In the genomic region with DNA sequence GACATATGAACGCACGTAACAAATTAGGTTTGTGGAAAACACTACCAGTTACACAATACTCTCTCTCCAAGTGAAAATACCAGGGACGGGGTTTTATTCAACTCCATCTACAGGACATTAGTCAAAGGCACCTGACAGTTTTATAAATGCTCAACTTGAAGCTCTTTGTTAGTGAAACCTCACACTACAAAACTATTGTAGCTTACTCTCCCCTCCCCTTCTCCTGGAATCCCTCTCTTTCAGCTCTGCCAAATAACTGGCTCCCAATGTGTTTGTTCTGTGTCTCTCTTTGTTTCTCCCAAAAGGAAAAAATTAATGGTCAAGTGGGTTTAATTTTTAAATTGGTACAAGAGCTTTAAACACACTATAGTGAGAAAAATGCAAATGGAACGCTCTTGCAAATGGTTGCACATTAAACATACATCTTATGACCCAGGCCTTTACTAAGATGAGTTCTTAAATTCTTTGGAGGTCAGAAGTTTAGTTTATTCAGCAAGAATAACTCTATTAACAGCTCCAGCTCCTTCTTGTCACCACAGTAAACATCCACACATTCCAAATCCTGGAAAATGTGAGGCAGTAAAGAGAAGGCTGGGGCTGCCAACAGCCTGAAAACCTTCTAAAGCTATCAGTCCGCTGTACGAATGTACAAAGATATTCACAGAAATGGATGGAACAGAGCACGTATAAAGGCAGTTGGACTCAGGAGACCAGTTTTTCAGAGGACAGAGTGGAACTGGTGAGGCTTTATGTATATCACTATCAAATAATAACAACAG, we compare ENCODE assay signal across 12 cellular contexts. TPM values are rescaled to one million over a fixed set of nuclear protein-coding genes. Genes with fewer than 3 reads are reported as not detected.
DNase-seq lines count a peak whose midpoint lies in the region; ATAC-seq and TF ChIP-seq lines count a peak whose summit lies in the region.
"Had no signal": no experiment of that assay in that cellular context is flagged by ENCODE, and none has a peak within 500 bp of the region (broad histone marks: within the 10 kb centered on the region; RNA-seq: fewer than 3 reads in every experiment).

No MANE protein-coding gene starts in this region.

- no peak overlapping the region for H2BK12ac ChIP-seq in mesenchymal stem cell (ENCODE audit: low read length in 2 of 2)

- H4K91ac ChIP-seq in mesenchymal stem cell (ENCODE audit: low read length): no peak overlapping the region

- no peak overlapping the region for H2AK5ac ChIP-seq in mesenchymal stem cell (ENCODE audit: low read length, severe bottlenecking)

- peak; percentile 66 for ATAC-seq in thoracic aorta (ENCODE audit: insufficient number of reproducible peaks, low FRiP score, low read depth)
- no peak for ATAC-seq in naive thymus-derived CD4-positive, alpha-beta T cell
- no peak for ATAC-seq in HG02973 (IDR thresholded peaks at IDR 0.05; ENCODE audit: unreplicated experiment)
- no peak for ATAC-seq in HG02571 (IDR thresholded peaks at IDR 0.05; ENCODE audit: unreplicated experiment)

- H3K9me3 Mint-ChIP-seq in endodermal cell: no peaks in the 10 kb centered on the region
- peaks cover 0 to 9% (median 1%) of the 10 kb centered on the region in 11 donors for H3K9me3 Mint-ChIP-seq in naive thymus-derived CD4-positive, alpha-beta T cell

- H2BK5ac ChIP-seq in mesenchymal stem cell (ENCODE audit: low read depth, low read length, poor library complexity, severe bottlenecking): no peak overlapping the region

- H3K9me3 ChIP-seq in endodermal cell (ENCODE audit: control insufficient read depth, low read length): no peaks in the 10 kb centered on the region
- H3K9me3 ChIP-seq in mesenchymal stem cell (ENCODE audit: control insufficient read depth, low read length): no peaks in the 10 kb centered on the region
- H3K9me3 ChIP-seq in thoracic aorta: no peaks in the 10 kb centered on the region
- H3K9me3 ChIP-seq in naive thymus-derived CD4-positive, alpha-beta T cell (ENCODE audit: control insufficient read depth in 2 of 3, low read length in 3 of 3): no peaks in the 10 kb centered on the region

- POLR2A ChIA-PET in naive thymus-derived CD4-positive, alpha-beta T cell (lab: Charles Lee): no interaction called here

- H3K4me1 Mint-ChIP-seq in endodermal cell: peaks cover 62% of the 10 kb centered on the region
- H3K4me1 Mint-ChIP-seq in naive thymus-derived CD4-positive, alpha-beta T cell: no peaks in the 10 kb centered on the region
- H3K4me1 Mint-ChIP-seq: central memory CD8-positive, alpha-beta T cell had no signal

- H3K27me3 ChIP-seq in endodermal cell (ENCODE audit: control insufficient read depth, insufficient read depth, low read length, poor library complexity, severe bottlenecking) (no peaks in the 10 kb centered on the region), mesenchymal stem cell (ENCODE audit: control insufficient read depth in 1 of 2, insufficient read depth in 1 of 2, low read length in 2 of 2) (no peaks in the 10 kb centered on the region), thoracic aorta (replicated peaks; ENCODE audit: insufficient read depth) (no peaks in the 10 kb centered on the region)
- no peaks in the 10 kb centered on the region for H3K27me3 ChIP-seq in naive thymus-derived CD4-positive, alpha-beta T cell (ENCODE audit: control insufficient read depth in 2 of 2, insufficient read depth in 2 of 2, low read length in 2 of 2)

- H3K23ac ChIP-seq in mesenchymal stem cell (ENCODE audit: low read length in 2 of 2): no peak overlapping the region

- H3K27ac Mint-ChIP-seq in endodermal cell: peak overlapping the region; percentile 64
- no peak overlapping the region for H3K27ac Mint-ChIP-seq in naive thymus-derived CD4-positive, alpha-beta T cell

- no peaks in the 10 kb centered on the region for H3K27me3 Mint-ChIP-seq in endodermal cell (ENCODE audit: insufficient read depth)
- peaks cover 0 to 21% (median 0%) of the 10 kb centered on the region in 5 donors for H3K27me3 Mint-ChIP-seq in naive thymus-derived CD4-positive, alpha-beta T cell
- H3K27me3 Mint-ChIP-seq: central memory CD8-positive, alpha-beta T cell had no signal

- no peak overlapping the region for H4K8ac ChIP-seq in mesenchymal stem cell (ENCODE audit: low read length)

- peaks cover 63% of the 10 kb centered on the region for H3K36me3 ChIP-seq in endodermal cell (ENCODE audit: control insufficient read depth, insufficient read depth, low read length)
- no peaks in the 10 kb centered on the region for H3K36me3 ChIP-seq in mesenchymal stem cell (ENCODE audit: control insufficient read depth in 1 of 2, insufficient read depth in 2 of 2, low read depth in 1 of 2, low read length in 2 of 2)
- H3K36me3 ChIP-seq in thoracic aorta: no peaks in the 10 kb centered on the region
- H3K36me3 ChIP-seq in naive thymus-derived CD4-positive, alpha-beta T cell (ENCODE audit: control insufficient read depth in 2 of 3, insufficient read depth in 3 of 3, low read length in 3 of 3): no peaks in the 10 kb centered on the region

- no peak overlapping the region for H2BK120ac ChIP-seq in mesenchymal stem cell (ENCODE audit: low read depth, low read length)

- intact Hi-C loops in naive thymus-derived CD4-positive, alpha-beta T cell (cut with micrococcal nuclease): no loop called here

- H3K4me3 ChIP-seq in endodermal cell (ENCODE audit: low read length) (peak overlapping the region; percentile 25), mesenchymal stem cell (ENCODE audit: insufficient read depth in 1 of 2, low read depth in 1 of 2, low read length in 2 of 2) (no peak overlapping the region), thoracic aorta (peak overlapping the region; percentile 28)
- H3K4me3 ChIP-seq in naive thymus-derived CD4-positive, alpha-beta T cell (ENCODE audit: low read length): no peak overlapping the region

- no peak overlapping the region for H3K18ac ChIP-seq in mesenchymal stem cell (ENCODE audit: low read depth in 1 of 2, low read length in 2 of 2)

- H3K4me1 ChIP-seq in endodermal cell (ENCODE audit: control insufficient read depth, insufficient read depth, low read length): peaks cover 16% of the 10 kb centered on the region
- peaks cover 6% of the 10 kb centered on the region for H3K4me1 ChIP-seq in mesenchymal stem cell (ENCODE audit: control insufficient read depth, insufficient read depth, low read depth, low read length)
- H3K4me1 ChIP-seq in thoracic aorta (ENCODE audit: control insufficient read depth in 1 of 2, low read depth in 2 of 2): peaks cover 7 to 50% of the 10 kb centered on the region in 2 donors
- H3K4me1 ChIP-seq in naive thymus-derived CD4-positive, alpha-beta T cell (ENCODE audit: control insufficient read depth in 2 of 2, insufficient read depth in 2 of 2, low read length in 2 of 2): no peaks in the 10 kb centered on the region

- DNase-seq in NCI-H748 (lab: John Stamatoyannopoulos, UW; ENCODE audit: unreplicated experiment) (peak; percentile 55), endodermal cell (no peak), mesenchymal stem cell (peak; percentile 87), thoracic aorta (ENCODE audit: low spot score) (no peak), NCI-H1694 (lab: John Stamatoyannopoulos, UW) (no peak)
- no peak for DNase-seq in naive thymus-derived CD4-positive, alpha-beta T cell
- DNase-seq: GF-D8, SIG-M5 had no signal

- no peak overlapping the region for H2AFZ ChIP-seq in mesenchymal stem cell (ENCODE audit: low read depth, low read length)

- H3K79me1 ChIP-seq in mesenchymal stem cell (replicated peaks; ENCODE audit: low read length, poor library complexity, severe bottlenecking): peaks cover 11% of the 10 kb centered on the region

- no peak overlapping the region for H3K4ac ChIP-seq in mesenchymal stem cell (ENCODE audit: low read depth in 1 of 2, low read length in 2 of 2)

- WGBS in endodermal cell (ENCODE audit: insufficient coverage in 1 of 2, insufficient read length in 1 of 2), 2 experiments: 80 to 92% methylated on average over 6 to 7 of the region's 7 CpGs
- WGBS in mesenchymal stem cell: 49% methylated on average over 4 of the region's 7 CpGs

- H3K9ac ChIP-seq in endodermal cell (ENCODE audit: extremely low read depth, low read length, poor library complexity, severe bottlenecking) (no peak overlapping the region), mesenchymal stem cell (ENCODE audit: low read length) (peak overlapping the region; percentile 49)

- CTCF ChIA-PET in naive thymus-derived CD4-positive, alpha-beta T cell (lab: Charles Lee): no interaction called here

- no peak overlapping the region for H3K14ac ChIP-seq in mesenchymal stem cell (ENCODE audit: low read length in 2 of 2)

- peaks cover 58% of the 10 kb centered on the region for H3K36me3 Mint-ChIP-seq in endodermal cell (ENCODE audit: low read depth)
- H3K36me3 Mint-ChIP-seq in naive thymus-derived CD4-positive, alpha-beta T cell: no peaks in the 10 kb centered on the region

- H3K27ac ChIP-seq in endodermal cell (ENCODE audit: low read depth, low read length) (peak overlapping the region; percentile 89), mesenchymal stem cell (ENCODE audit: low read length, poor library complexity, severe bottlenecking) (peak overlapping the region; percentile 48), thoracic aorta (peak overlapping the region; percentile 68 to 72)
- no peak overlapping the region for H3K27ac ChIP-seq in naive thymus-derived CD4-positive, alpha-beta T cell (ENCODE audit: low read depth, low read length)

- no peak overlapping the region for H2BK15ac ChIP-seq in mesenchymal stem cell (ENCODE audit: low read depth, poor library complexity, severe bottlenecking)

- H3K4me2 ChIP-seq in mesenchymal stem cell (ENCODE audit: low read length, poor library complexity, severe bottlenecking): no peak overlapping the region

- TF ChIP-seq CTCF in endodermal cell (conservative IDR thresholded peaks at IDR 0.05): no peak
- no peak for TF ChIP-seq CTCF in thoracic aorta (IDR thresholded peaks at IDR 0.05)

- no peak overlapping the region for H3K4me3 Mint-ChIP-seq in endodermal cell
- no peak overlapping the region for H3K4me3 Mint-ChIP-seq in naive thymus-derived CD4-positive, alpha-beta T cell
- H3K4me3 Mint-ChIP-seq: central memory CD8-positive, alpha-beta T cell had no signal

RNA-seq across cellular contexts. Expression of a gene that starts 48.3 kb away (rescaled TPM):
- total RNA-seq in endodermal cell (100 to 1,000 TPM; 138 to 140 TPM), thoracic aorta (10 to 100 TPM; 13.5 to 30.4 TPM)
- 85.1 TPM for polyA plus RNA-seq in endodermal cell (2013, experiment 1 of 2)
- 84.0 TPM for polyA plus RNA-seq in endodermal cell (2013, experiment 2 of 2)
- polyA plus RNA-seq in mesenchymal stem cell (2013, experiment 1 of 2): 29.0 TPM
- 27.7 TPM for polyA plus RNA-seq in mesenchymal stem cell (2013, experiment 2 of 2)
- 1 to 10 TPM in 1 of 5 experiments, under 1 TPM in 1, not detected in 3; 0.90 to 1.5 TPM for total RNA-seq in naive thymus-derived CD4-positive, alpha-beta T cell
- not detected for polyA plus RNA-seq in naive thymus-derived CD4-positive, alpha-beta T cell
- total RNA-seq: activated CD8-positive, alpha-beta memory T cell treated with anti-CD3 and anti-CD28 coated beads for 36 hours had no signal

Comparison
In these comparisons a context has a peak if more than half of its experiments do, and no peak if none do; other contexts are left out.
1. DNase-seq: peak in NCI-H748 (single experiment) and mesenchymal stem cell (single experiment); none in endodermal cell (single experiment), thoracic aorta (single experiment), naive thymus-derived CD4-positive, alpha-beta T cell (0 of 9) and NCI-H1694 (single experiment).
2. H3K4me3 ChIP-seq: peak in endodermal cell (single experiment) and thoracic aorta (single experiment); none in mesenchymal stem cell (0 of 2) and naive thymus-derived CD4-positive, alpha-beta T cell (single experiment).
3. RNA of a gene that starts 48.3 kb away (total RNA-seq): 138 to 140 TPM in endodermal cell and 13.5 to 30.4 TPM in thoracic aorta; 0.90 to 1.5 TPM in naive thymus-derived CD4-positive, alpha-beta T cell; every median in the first group is over 4 times any median in the second.